9 cellular contexts compared by ENCODE assay signal in genomic region chr18:56112013-56112749, GRCh38.
DNase-seq lines count a peak whose midpoint lies in the region; ATAC-seq and TF ChIP-seq lines count a peak whose summit lies in the region.
"Had no signal": no experiment of that assay in that cellular context is flagged by ENCODE, and none has a peak within 500 bp of the region (broad histone marks: within the 10 kb centered on the region; RNA-seq: fewer than 3 reads in every experiment).

No MANE protein-coding gene starts in this region.

- TF ChIP-seq CTCF in osteocyte (IDR thresholded peaks at IDR 0.05) = no peak

- H3K27ac Mint-ChIP-seq in osteocyte (ENCODE audit: unreplicated experiment) = no peak overlapping the region

- H3K4me3 Mint-ChIP-seq in osteocyte (ENCODE audit: unreplicated experiment) = no peak overlapping the region

- peak; percentile 8 for DNase-seq in activated CD4-positive, alpha-beta T cell treated with anti-CD3 and anti-CD28 coated beads for 48 hours
- no peak for DNase-seq in activated CD4-positive, alpha-beta T cell treated with anti-CD3 and anti-CD28 coated beads, Interleukin-2, amount 50 U/mL, for 48 hours
- DNase-seq in HT1080 (ENCODE audit: low read depth) (peak; percentile 44), non-pigmented ciliary epithelial cell (ENCODE audit: low read depth) (peak; percentile 11), NCI-H748 treated with DMSO at 0.1 percent for 48 hours (lab: John Stamatoyannopoulos, UW) (no peak), SK-N-DZ (ENCODE audit: low spot score) (no peak), osteocyte (ENCODE audit: extremely low spot score, unreplicated experiment) (no peak)

- peak; percentile 99 for ATAC-seq in GM21786 (IDR thresholded peaks at IDR 0.05; ENCODE audit: unreplicated experiment)
- ATAC-seq: HepG2 had no signal

- no peaks in the 10 kb centered on the region for H3K9me3 Mint-ChIP-seq in osteocyte (ENCODE audit: unreplicated experiment)

- no peaks in the 10 kb centered on the region for H3K36me3 Mint-ChIP-seq in osteocyte (ENCODE audit: unreplicated experiment)

- no peaks in the 10 kb centered on the region for H3K27me3 Mint-ChIP-seq in osteocyte (ENCODE audit: unreplicated experiment)

- peaks cover 25% of the 10 kb centered on the region for H3K4me1 Mint-ChIP-seq in osteocyte (ENCODE audit: unreplicated experiment)

Comparison
In these comparisons a context has a peak if more than half of its experiments do, and no peak if none do; other contexts are left out.
1. DNase-seq: peak in activated CD4-positive, alpha-beta T cell treated with anti-CD3 and anti-CD28 coated beads for 48 hours (single experiment), HT1080 (single experiment) and non-pigmented ciliary epithelial cell (single experiment); none in activated CD4-positive, alpha-beta T cell treated with anti-CD3 and anti-CD28 coated beads, Interleukin-2, amount 50 U/mL, for 48 hours (0 of 2), NCI-H748 treated with DMSO at 0.1 percent for 48 hours (single experiment), SK-N-DZ (single experiment) and osteocyte (single experiment).